Comparison of ENCODE assay signal across 11 cellular contexts in genomic region chr2:232658217-232658785, GRCh38. TPM values are rescaled to one million over a fixed set of nuclear protein-coding genes. Genes with fewer than 3 reads are reported as not detected.
DNase-seq lines count a peak whose midpoint lies in the region; ATAC-seq and TF ChIP-seq lines count a peak whose summit lies in the region.
"Had no signal": no experiment of that assay in that cellular context is flagged by ENCODE, and none has a peak within 500 bp of the region (broad histone marks: within the 10 kb centered on the region; RNA-seq: fewer than 3 reads in every experiment).

No MANE protein-coding gene starts in this region.

- DNase-seq in GM12865 (ENCODE audit: low read depth) (peak; percentile 42), LNCaP clone FGC (ENCODE audit: low read depth) (no peak), WTC11 (ENCODE audit: low spot score) (no peak), nephron progenitor cell (no peak), hepatic stellate cell (ENCODE audit: low spot score) (no peak)
- DNase-seq: adrenal gland, NCI-H1105, T-helper 9 cell, upper lobe of left lung had no signal

- POLR2A ChIA-PET in WTC11 (lab: Charles Lee) = no interaction called here

- no peaks in the 10 kb centered on the region; the same call in 1 of the 2 replicates for H3K4me1 Mint-ChIP-seq in WTC11
- H3K4me1 Mint-ChIP-seq in nephron progenitor cell = peaks cover 19% of the 10 kb centered on the region

- H3K27ac Mint-ChIP-seq in WTC11 (0 out of 2 replicates have a peak overlapping the region, but pooled peaks have one; percentile 6), nephron progenitor cell (peak overlapping the region; percentile 68)

- ATAC-seq in WTC11 (peak; percentile 72), GM21717 (IDR thresholded peaks at IDR 0.05; ENCODE audit: unreplicated experiment) (no peak), GM19467 (IDR thresholded peaks at IDR 0.05; ENCODE audit: unreplicated experiment) (no peak)

- TF ChIP-seq CTCF in GM12865 (IDR thresholded peaks at IDR 0.05; ENCODE audit: insufficient read depth, low read depth, low read length, missing control alignments) (peak; percentile 11), LNCaP clone FGC (IDR thresholded peaks at IDR 0.05; ENCODE audit: control insufficient read depth, extremely low read depth, insufficient read depth) (peak; percentile 23; the same call in 1 of the 2 replicates), WTC11 (IDR thresholded peaks at IDR 0.05) (no peak), nephron progenitor cell (IDR thresholded peaks at IDR 0.05) (no peak)

- H3K9me3 Mint-ChIP-seq in WTC11 (peaks cover 4% of the 10 kb centered on the region), nephron progenitor cell (no peaks in the 10 kb centered on the region)

- H3K27me3 Mint-ChIP-seq in WTC11 (ENCODE audit: low read depth) (no peaks in the 10 kb centered on the region), nephron progenitor cell (ENCODE audit: low read depth, poor library complexity) (no peaks in the 10 kb centered on the region)

- H3K4me3 ChIP-seq in GM12865 (ENCODE audit: low read depth, low read length) (no peak overlapping the region), LNCaP clone FGC (ENCODE audit: low read depth, low read length) (no peak overlapping the region)
- H3K4me3 ChIP-seq: adrenal gland, upper lobe of left lung had no signal

- H3K4me3 Mint-ChIP-seq in WTC11 = no peak overlapping the region
- H3K4me3 Mint-ChIP-seq in nephron progenitor cell = no peak overlapping the region

- H3K36me3 Mint-ChIP-seq in WTC11 (no peaks in the 10 kb centered on the region), nephron progenitor cell (ENCODE audit: low read depth) (peaks cover 23% of the 10 kb centered on the region)

- CTCF ChIA-PET in WTC11 (lab: Charles Lee) = interaction anchor here (1.2 kb wide), 1 partner anchor 47 kb away, joined by 4 read pairs; no protein-coding TSS in a partner anchor

TF ChIP-seq in WTC11, 78 proteins besides CTCF, POLR2A, EP300 and RAD21:
- TF ChIP-seq ATF2 (CRISPR knock-in tag; IDR thresholded peaks at IDR 0.05; ENCODE audit: borderline replicate concordance, low read depth) (no peak), CREM (CRISPR knock-in tag; IDR thresholded peaks at IDR 0.05) (no peak), JAZF1 (CRISPR knock-in tag; IDR thresholded peaks at IDR 0.05) (no peak), NR2C2 (CRISPR knock-in tag; IDR thresholded peaks at IDR 0.05) (no peak), CBFB (CRISPR knock-in tag; IDR thresholded peaks at IDR 0.05; ENCODE audit: low read depth) (no peak), PRDM15 (CRISPR knock-in tag; IDR thresholded peaks at IDR 0.05) (no peak), MYBL2 (CRISPR knock-in tag; IDR thresholded peaks at IDR 0.05) (no peak), ZBTB43 (CRISPR knock-in tag; IDR thresholded peaks at IDR 0.05) (no peak), CREB1 (CRISPR knock-in tag; IDR thresholded peaks at IDR 0.05) (no peak), ZNF671 (CRISPR knock-in tag; IDR thresholded peaks at IDR 0.05) (no peak), MXD4 (CRISPR knock-in tag; IDR thresholded peaks at IDR 0.05; ENCODE audit: borderline replicate concordance) (no peak), RORB (CRISPR knock-in tag; IDR thresholded peaks at IDR 0.05) (no peak), NFATC4 (CRISPR knock-in tag; IDR thresholded peaks at IDR 0.05) (no peak)
- TF ChIP-seq, protein P1, sequence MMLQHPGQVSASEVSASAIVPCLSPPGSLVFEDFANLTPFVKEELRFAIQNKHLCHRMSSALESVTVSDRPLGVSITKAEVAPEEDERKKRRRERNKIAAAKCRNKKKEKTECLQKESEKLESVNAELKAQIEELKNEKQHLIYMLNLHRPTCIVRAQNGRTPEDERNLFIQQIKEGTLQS (CRISPR knock-in tag; conservative IDR thresholded peaks at IDR 0.05) = no peak
- TF ChIP-seq, protein P2, sequence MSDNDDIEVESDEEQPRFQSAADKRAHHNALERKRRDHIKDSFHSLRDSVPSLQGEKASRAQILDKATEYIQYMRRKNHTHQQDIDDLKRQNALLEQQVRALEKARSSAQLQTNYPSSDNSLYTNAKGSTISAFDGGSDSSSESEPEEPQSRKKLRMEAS (CRISPR knock-in tag; IDR thresholded peaks at IDR 0.05) = no peak
- TF ChIP-seq, protein P3, sequence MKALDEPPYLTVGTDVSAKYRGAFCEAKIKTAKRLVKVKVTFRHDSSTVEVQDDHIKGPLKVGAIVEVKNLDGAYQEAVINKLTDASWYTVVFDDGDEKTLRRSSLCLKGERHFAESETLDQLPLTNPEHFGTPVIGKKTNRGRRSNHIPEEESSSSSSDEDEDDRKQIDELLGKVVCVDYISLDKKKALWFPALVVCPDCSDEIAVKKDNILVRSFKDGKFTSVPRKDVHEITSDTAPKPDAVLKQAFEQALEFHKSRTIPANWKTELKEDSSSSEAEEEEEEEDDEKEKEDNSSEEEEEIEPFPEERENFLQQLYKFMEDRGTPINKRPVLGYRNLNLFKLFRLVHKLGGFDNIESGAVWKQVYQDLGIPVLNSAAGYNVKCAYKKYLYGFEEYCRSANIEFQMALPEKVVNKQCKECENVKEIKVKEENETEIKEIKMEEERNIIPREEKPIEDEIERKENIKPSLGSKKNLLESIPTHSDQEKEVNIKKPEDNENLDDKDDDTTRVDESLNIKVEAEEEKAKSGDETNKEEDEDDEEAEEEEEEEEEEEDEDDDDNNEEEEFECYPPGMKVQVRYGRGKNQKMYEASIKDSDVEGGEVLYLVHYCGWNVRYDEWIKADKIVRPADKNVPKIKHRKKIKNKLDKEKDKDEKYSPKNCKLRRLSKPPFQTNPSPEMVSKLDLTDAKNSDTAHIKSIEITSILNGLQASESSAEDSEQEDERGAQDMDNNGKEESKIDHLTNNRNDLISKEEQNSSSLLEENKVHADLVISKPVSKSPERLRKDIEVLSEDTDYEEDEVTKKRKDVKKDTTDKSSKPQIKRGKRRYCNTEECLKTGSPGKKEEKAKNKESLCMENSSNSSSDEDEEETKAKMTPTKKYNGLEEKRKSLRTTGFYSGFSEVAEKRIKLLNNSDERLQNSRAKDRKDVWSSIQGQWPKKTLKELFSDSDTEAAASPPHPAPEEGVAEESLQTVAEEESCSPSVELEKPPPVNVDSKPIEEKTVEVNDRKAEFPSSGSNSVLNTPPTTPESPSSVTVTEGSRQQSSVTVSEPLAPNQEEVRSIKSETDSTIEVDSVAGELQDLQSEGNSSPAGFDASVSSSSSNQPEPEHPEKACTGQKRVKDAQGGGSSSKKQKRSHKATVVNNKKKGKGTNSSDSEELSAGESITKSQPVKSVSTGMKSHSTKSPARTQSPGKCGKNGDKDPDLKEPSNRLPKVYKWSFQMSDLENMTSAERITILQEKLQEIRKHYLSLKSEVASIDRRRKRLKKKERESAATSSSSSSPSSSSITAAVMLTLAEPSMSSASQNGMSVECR (CRISPR knock-in tag; IDR thresholded peaks at IDR 0.05; ENCODE audit: borderline replicate concordance) = no peak

RNA-seq across cellular contexts. Expression of gene EFHD1, which starts 24.9 kb away (rescaled TPM):
- 5.4 to 6.8 TPM (median 6.1 TPM) in 3 replicates for total RNA-seq in WTC11 (2021)

RNA-seq across cellular contexts. Expression of gene GIGYF2, which starts 38.8 kb away (rescaled TPM):
- total RNA-seq in WTC11 (2021) = 49.3 to 53.1 TPM (median 52.0 TPM) in 3 replicates

Comparison
In these comparisons a context has a peak if more than half of its experiments do, and no peak if none do; other contexts are left out.
1. CTCF ChIP-seq: peak in GM12865 (single experiment) and LNCaP clone FGC (single experiment); none in WTC11 (single experiment) and nephron progenitor cell (single experiment).